8 cellular contexts compared by ENCODE assay signal in the genomic region with DNA sequence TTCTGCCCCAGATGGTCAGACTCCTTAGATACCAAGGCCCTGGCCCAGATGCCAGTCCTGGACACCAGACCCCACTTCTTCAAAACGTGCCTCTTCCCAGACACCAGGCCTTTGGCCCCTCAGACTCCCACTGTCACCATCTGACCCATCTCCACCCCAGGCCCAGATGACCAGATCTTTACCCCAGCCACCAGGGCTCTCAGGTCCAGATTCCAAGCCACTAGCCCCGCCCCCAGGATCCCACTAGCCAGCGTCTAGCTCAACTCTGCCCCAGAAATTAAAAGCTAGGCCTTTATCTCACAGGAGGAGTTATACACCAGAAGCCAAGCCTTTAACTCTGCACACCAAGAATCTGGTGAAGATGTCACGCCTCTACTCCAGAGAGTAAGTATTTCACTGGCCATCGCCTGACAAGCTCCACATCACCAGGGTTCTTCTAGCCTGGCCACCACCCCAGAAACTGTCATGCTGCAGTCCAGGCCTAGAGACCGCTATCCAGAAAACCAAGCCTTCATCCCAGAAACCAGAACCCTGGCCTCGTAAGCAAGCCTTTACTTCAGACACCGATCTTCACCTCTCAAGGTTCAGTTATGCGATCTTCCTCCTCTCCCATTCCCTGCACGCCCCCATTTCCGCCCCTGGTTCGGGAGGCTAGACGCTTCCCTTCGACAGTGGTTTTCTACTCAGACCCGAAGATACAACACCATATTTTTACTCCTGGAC. TPM values are rescaled to one million over a fixed set of nuclear protein-coding genes. Genes with fewer than 3 reads are reported as not detected.
DNase-seq lines count a peak whose midpoint lies in the region; ATAC-seq and TF ChIP-seq lines count a peak whose summit lies in the region.

No MANE protein-coding gene starts in this region.

- TF ChIP-seq CTCF in DOHH2 (IDR thresholded peaks at IDR 0.05; ENCODE audit: low read depth, low read length, poor library complexity, severe bottlenecking) (no peak), esophagus muscularis mucosa (IDR thresholded peaks at IDR 0.05) (no peak), parathyroid adenoma (IDR thresholded peaks at IDR 0.05) (no peak)

- H3K4me3 ChIP-seq in DOHH2 (ENCODE audit: low read length) (peak overlapping the region; percentile 91), SJCRH30 (peak overlapping the region; percentile 90), esophagus muscularis mucosa (peak overlapping the region; percentile 82 to 97 (median 89)), parathyroid adenoma (ENCODE audit: low read depth, low read length) (peak overlapping the region; percentile 91)

- TF ChIP-seq POLR2A in esophagus muscularis mucosa (IDR thresholded peaks at IDR 0.05; ENCODE audit: low read depth) = no peak

- H3K9me3 ChIP-seq in DOHH2 (ENCODE audit: control insufficient read depth, insufficient read depth, low read length) = no peaks in the 10 kb centered on the region
- no peaks in the 10 kb centered on the region for H3K9me3 ChIP-seq in SJCRH30 (replicated peaks)
- H3K9me3 ChIP-seq in esophagus muscularis mucosa = no peaks in the 10 kb centered on the region
- no peaks in the 10 kb centered on the region for H3K9me3 ChIP-seq in parathyroid adenoma (ENCODE audit: control insufficient read depth, low read length)

- H3K36me3 ChIP-seq in DOHH2 (ENCODE audit: control insufficient read depth, low read length) (peaks cover 28% of the 10 kb centered on the region), SJCRH30 (0 out of 2 replicates have a peak, but pooled peaks cover 5% of the 10 kb centered on the region), esophagus muscularis mucosa (peaks cover 10 to 58% (median 42%) of the 10 kb centered on the region in 4 donors), parathyroid adenoma (ENCODE audit: control insufficient read depth, insufficient read depth, low read length) (no peaks in the 10 kb centered on the region)

- ATAC-seq in HG03045 (IDR thresholded peaks at IDR 0.05; ENCODE audit: unreplicated experiment) (no peak), HG02870 (IDR thresholded peaks at IDR 0.05; ENCODE audit: unreplicated experiment) (no peak)

- H3F3A ChIP-seq in DOHH2 (ENCODE audit: control insufficient read depth, insufficient read depth) = no peaks in the 10 kb centered on the region

- no peaks in the 10 kb centered on the region for H3K9me2 ChIP-seq in DOHH2 (replicated peaks; ENCODE audit: control insufficient read depth, low read length)

- DNase-seq in SJCRH30 (peak in 1 of 2 experiments; percentile 14), esophagus muscularis mucosa (ENCODE audit: extremely low spot score) (no peak), EL (no peak), T-helper 9 cell (no peak)

- peak overlapping the region; percentile 90 for H3K4me2 ChIP-seq in DOHH2 (ENCODE audit: low read length)
- H3K4me2 ChIP-seq in parathyroid adenoma (ENCODE audit: low read length) = peak overlapping the region; percentile 90

- H2AFZ ChIP-seq in parathyroid adenoma = peak overlapping the region; percentile 78

- intact Hi-C loops in esophagus muscularis mucosa (cut with DNase I) = no loop called here

- WGBS in esophagus muscularis mucosa = 9% methylated on average over 15 of the region's 15 CpGs

- H3K9ac ChIP-seq in parathyroid adenoma = peak overlapping the region; percentile 90

- H3K27ac ChIP-seq in DOHH2 (ENCODE audit: low read depth, low read length) = no peak overlapping the region
- H3K27ac ChIP-seq in SJCRH30 = peak overlapping the region; percentile 61
- peak overlapping the region; percentile 82 to 92 (median 86) for H3K27ac ChIP-seq in esophagus muscularis mucosa (replicated peaks in 1 of 4)
- peak overlapping the region; percentile 68 for H3K27ac ChIP-seq in parathyroid adenoma

- no peak for TF ChIP-seq EP300 in esophagus muscularis mucosa (IDR thresholded peaks at IDR 0.05)

- H3K4me1 ChIP-seq in DOHH2 (ENCODE audit: control insufficient read depth, low read length) (peaks cover 21% of the 10 kb centered on the region), SJCRH30 (no peaks in the 10 kb centered on the region), esophagus muscularis mucosa (peaks cover 32 to 47% (median 38%) of the 10 kb centered on the region in 4 donors), parathyroid adenoma (no peaks in the 10 kb centered on the region)

- H4K20me1 ChIP-seq in DOHH2 (ENCODE audit: control insufficient read depth, insufficient read depth, low read depth, low read length) = no peaks in the 10 kb centered on the region

- H3K79me2 ChIP-seq in DOHH2 (ENCODE audit: control insufficient read depth, low read length) (peaks cover 60% of the 10 kb centered on the region), parathyroid adenoma (peaks cover 49% of the 10 kb centered on the region)

- H3K27me3 ChIP-seq in DOHH2 (ENCODE audit: control insufficient read depth, low read length) = no peaks in the 10 kb centered on the region
- no peaks in the 10 kb centered on the region for H3K27me3 ChIP-seq in SJCRH30
- no peaks in the 10 kb centered on the region for H3K27me3 ChIP-seq in esophagus muscularis mucosa
- H3K27me3 ChIP-seq in parathyroid adenoma (ENCODE audit: control insufficient read depth, insufficient read depth, low read length) = no peaks in the 10 kb centered on the region

RNA-seq across cellular contexts. Expression of a gene that starts 0.6 kb away (rescaled TPM):
- total RNA-seq in SJCRH30 (2014; rRNA removed; shearing (Covaris generic)) = 29.5 and 33.0 TPM in 2 replicates
- 10 to 100 TPM; 32.0 to 56.2 (median 44.5) TPM for total RNA-seq in esophagus muscularis mucosa

RNA-seq across cellular contexts. Expression of a gene that starts 0.8 kb away (rescaled TPM):
- 51.0 and 62.1 TPM in 2 replicates for total RNA-seq in SJCRH30 (2014; rRNA removed; shearing (Covaris generic))
- total RNA-seq in esophagus muscularis mucosa = 10 to 100 TPM; 19.5 to 80.9 (median 26.2) TPM

RNA-seq across cellular contexts. Expression of a gene that starts 4.8 kb away (rescaled TPM):
- total RNA-seq in SJCRH30 (2014; rRNA removed; shearing (Covaris generic)) = not detected in 2 replicates
- not detected for total RNA-seq in esophagus muscularis mucosa

RNA-seq across cellular contexts. Expression of a gene that starts 8.2 kb away (rescaled TPM):
- total RNA-seq in SJCRH30 (2014; rRNA removed; shearing (Covaris generic)) = 0.15 TPM in 1 of 2 replicates, not detected in the other
- 10 to 100 TPM in 3 of 4 donors, 1 to 10 TPM in 1; 7.2 to 14.4 (median 11.7) TPM for total RNA-seq in esophagus muscularis mucosa

RNA-seq across cellular contexts. Expression of a gene that starts 33.1 kb away (rescaled TPM):
- total RNA-seq in SJCRH30 (2014; rRNA removed; shearing (Covaris generic)) = 0.04 and 0.10 TPM in 2 replicates
- under 1 TPM; 0.11 to 0.42 (median 0.18) TPM for total RNA-seq in esophagus muscularis mucosa
